Comparison of ENCODE assay signal across 9 cellular contexts in the genomic region with DNA sequence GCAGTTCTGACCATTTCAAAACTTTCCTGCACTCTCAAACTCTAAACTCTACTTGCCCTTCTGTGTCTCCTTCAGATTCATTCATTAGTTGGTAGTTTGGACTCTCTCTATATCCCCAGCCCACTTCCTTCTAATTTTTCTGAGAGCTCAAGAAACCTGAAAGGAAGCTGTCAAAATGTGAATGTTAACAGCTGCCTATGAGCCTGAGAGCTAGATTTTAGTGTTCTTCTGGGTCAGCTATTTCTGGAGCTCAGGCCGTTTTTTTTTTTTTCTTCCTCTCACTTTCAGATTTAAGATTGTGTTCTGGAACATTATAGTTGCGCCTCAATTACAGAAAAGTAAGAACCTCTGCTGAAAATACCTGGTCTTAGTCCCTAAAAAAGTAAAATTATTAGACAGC.
DNase-seq lines count a peak whose midpoint lies in the region; ATAC-seq, FAIRE-seq and TF ChIP-seq lines count a peak whose summit lies in the region.
"Had no signal": no experiment of that assay in that cellular context is flagged by ENCODE, and none has a peak within 500 bp of the region (broad histone marks: within the 10 kb centered on the region; RNA-seq: fewer than 3 reads in every experiment).

No MANE protein-coding gene starts in this region.

- peak; percentile 95 for ATAC-seq in GM21515 (IDR thresholded peaks at IDR 0.05; ENCODE audit: unreplicated experiment)
- peak; percentile 90 for ATAC-seq in HG03439 (IDR thresholded peaks at IDR 0.05; ENCODE audit: unreplicated experiment)

- no peak for TF ChIP-seq POLR2A in GM12892 (IDR thresholded peaks at IDR 0.05; ENCODE audit: low read depth, low read length)

- DNase-seq in GM12892 (ENCODE audit: insufficient read length) (no peak), left kidney (ENCODE audit: low read depth, low spot score) (peak; percentile 60), NCI-H345 (lab: John Stamatoyannopoulos, UW) (no peak), cerebellar nuclear complex (lab: John Stamatoyannopoulos, UW) (no peak), HPDE6-E6E7 (ENCODE audit: extremely low spot score) (no peak)
- no peak for DNase-seq in activated effector memory CD4-positive, alpha-beta T cell treated with Interleukin-2 at 50 U/mL for 16 hours
- DNase-seq: stimulated activated naive CD4-positive, alpha-beta T cell had no signal

- peak; percentile 38 for FAIRE-seq in GM12892 (lab: Jason Lieb, UNC)
